In genomic region chr5:63825984-63826383, GRCh38 we compare ENCODE assay signal across 29 cellular contexts.
"Had no signal": no experiment of that assay in that cellular context is flagged by ENCODE, and none has a peak within 500 bp of the region (broad histone marks: within the 10 kb centered on the region; RNA-seq: fewer than 3 reads in every experiment).

No MANE protein-coding gene starts in this region.

- FAIRE-seq: colon, endometrium, endothelial cell of umbilical vein, frontal cortex had no signal

- H3K9me3 Mint-ChIP-seq: dendritic cell treated with granulocyte-macrophage colony-stimulating factor and Interleukin-4, amounts not matched to agents 40 ng/mL and 50 ng/mL, for 4 days; endodermal cell had no signal

- H3K4me3 Mint-ChIP-seq: dendritic cell treated with granulocyte-macrophage colony-stimulating factor and Interleukin-4, amounts not matched to agents 40 ng/mL and 50 ng/mL, for 4 days; effector memory CD8-positive, alpha-beta T cell; endodermal cell had no signal

- H3K27ac Mint-ChIP-seq: dendritic cell treated with granulocyte-macrophage colony-stimulating factor and Interleukin-4, amounts not matched to agents 40 ng/mL and 50 ng/mL, for 4 days; effector memory CD8-positive, alpha-beta T cell; endodermal cell had no signal

- DNase-seq: colonic mucosa; cortex of kidney; dermis blood vessel endothelial cell; dorsolateral prefrontal cortex; effector CD4-positive, alpha-beta T cell; effector CD8-positive, alpha-beta T cell; effector memory CD4-positive, alpha-beta T cell; effector memory CD8-positive, alpha-beta T cell; endodermal cell; erythroblast; esophagus squamous epithelium; foreskin fibroblast; foreskin keratinocyte; foreskin melanocyte; gastrocnemius medialis; glutamatergic neuron; head of caudate nucleus; heart left ventricle; heart right ventricle had no signal

- H3K4me3 ChIP-seq: colonic mucosa, coronary artery, dorsolateral prefrontal cortex, esophagus muscularis mucosa, esophagus squamous epithelium, gastrocnemius medialis, gastroesophageal sphincter, heart left ventricle, heart right ventricle had no signal

- H3K36me3 ChIP-seq: colonic mucosa, esophagus muscularis mucosa, esophagus squamous epithelium, gastrocnemius medialis, gastroesophageal sphincter, heart left ventricle, heart right ventricle had no signal

- H3K9me3 ChIP-seq: colonic mucosa, esophagus muscularis mucosa, esophagus squamous epithelium, gastrocnemius medialis, gastroesophageal sphincter, heart left ventricle, heart right ventricle had no signal

- H3K27ac ChIP-seq: colonic mucosa, coronary artery, dorsolateral prefrontal cortex, epithelial cell of prostate, esophagus muscularis mucosa, esophagus squamous epithelium, foreskin keratinocyte, gastrocnemius medialis, gastroesophageal sphincter, heart left ventricle, heart right ventricle had no signal

- ATAC-seq: effector memory CD8-positive, alpha-beta T cell; esophagus mucosa; foreskin keratinocyte; gastrocnemius medialis; gastroesophageal sphincter; heart left ventricle; heart right ventricle had no signal

- H3K4me1 ChIP-seq: colonic mucosa, esophagus muscularis mucosa, esophagus squamous epithelium, foreskin keratinocyte, gastrocnemius medialis, gastroesophageal sphincter, heart left ventricle, heart right ventricle had no signal

- H3K27me3 ChIP-seq: colonic mucosa, dorsolateral prefrontal cortex, esophagus muscularis mucosa, esophagus squamous epithelium, foreskin keratinocyte, gastrocnemius medialis, gastroesophageal sphincter, heart left ventricle, heart right ventricle had no signal

- H3K27me3 Mint-ChIP-seq: dendritic cell treated with granulocyte-macrophage colony-stimulating factor and Interleukin-4, amounts not matched to agents 40 ng/mL and 50 ng/mL, for 4 days; effector memory CD8-positive, alpha-beta T cell had no signal
